In the genomic region with DNA sequence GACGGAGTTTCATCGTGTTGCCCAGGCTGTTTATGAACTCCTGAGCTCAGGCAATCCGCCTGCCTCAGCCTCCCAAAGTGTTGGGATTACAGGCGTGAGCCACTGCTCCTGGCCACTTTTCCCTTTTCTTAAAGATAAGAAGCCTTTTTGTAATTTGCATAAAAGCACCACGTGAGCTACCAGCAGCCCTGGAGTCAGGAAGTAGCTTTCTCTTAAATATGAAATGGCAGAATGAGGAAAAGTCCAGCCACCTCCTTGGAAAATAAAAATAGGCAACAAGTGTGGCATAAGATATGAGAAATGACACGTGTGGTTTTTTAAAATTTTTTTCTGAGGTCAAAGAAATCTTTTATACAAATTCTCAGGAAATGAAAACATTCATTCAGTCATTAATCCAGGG, we compare ENCODE assay signal across 33 cellular contexts.
"Had no signal": no experiment of that assay in that cellular context is flagged by ENCODE, and none has a peak within 500 bp of the region (broad histone marks: within the 10 kb centered on the region; RNA-seq: fewer than 3 reads in every experiment).

No MANE protein-coding gene starts in this region.

- H3K27me3 ChIP-seq: brain microvascular endothelial cell, dorsolateral prefrontal cortex, foreskin keratinocyte, gastrocnemius medialis, heart left ventricle had no signal

- H3K27ac Mint-ChIP-seq: activated B cell treated with CpG ODN at 0.5 μM for 24 hours; activated CD8-positive, alpha-beta T cell treated with anti-CD3 and anti-CD28 coated beads for 36 hours; activated naive CD8-positive, alpha-beta T cell; activated T-helper 17 cell treated with anti-CD3 and anti-CD28 coated beads, Interleukin-2, amount 50 U/mL, for 72 hours; dendritic cell treated with granulocyte-macrophage colony-stimulating factor and Interleukin-4, amounts not matched to agents 40 ng/mL and 50 ng/mL, for 4 days; T-helper 2 cell treated with Interferon-gamma antibody and Interleukin-4, amounts not matched to agents 5 μg/mL and 100 μg/mL, for 36 hours had no signal

- DNase-seq: activated B cell treated with CpG ODN at 0.5 μM for 24 hours; activated CD4-positive, alpha-beta T cell treated with anti-CD3 and anti-CD28 coated beads for 48 hours; activated CD4-positive, alpha-beta T cell treated with anti-CD3 and anti-CD28 coated beads, Interleukin-2, amount 50 U/mL, for 1 hour; activated CD4-positive, alpha-beta T cell treated with anti-CD3 and anti-CD28 coated beads, Interleukin-2, amount 50 U/mL, for 48 hours; activated CD8-positive, alpha-beta memory T cell treated with anti-CD3 and anti-CD28 coated beads for 24 hours; activated CD8-positive, alpha-beta T cell treated with anti-CD3 and anti-CD28 coated beads for 36 hours; activated effector memory CD4-positive, alpha-beta T cell treated with Interleukin-2 at 50 U/mL for 16 hours; activated gamma-delta T cell treated with Interleukin-2 at 50 U/mL for 16 hours; activated naive CD4-positive, alpha-beta T cell treated with anti-CD3 and anti-CD28 coated beads, Interleukin-2, amount 50 U/mL, for 16 hours; activated naive CD4-positive, alpha-beta T cell treated with Interleukin-2 at 50 U/mL for 16 hours; activated T-cell treated with anti-CD3 and anti-CD28 coated beads, Interleukin-2, amount 50 U/mL, for 4 hours; amniotic stem cell; anterior cingulate cortex; brain microvascular endothelial cell; dorsolateral prefrontal cortex; effector memory CD4-positive, alpha-beta T cell; endodermal cell; foreskin keratinocyte; gastrocnemius medialis; glutamatergic neuron; heart left ventricle; T-helper 1 cell; T-helper 17 cell; T1000; WERI-Rb-1 had no signal

- H3K4me1 Mint-ChIP-seq: central memory CD8-positive, alpha-beta T cell; T-helper 17 cell had no signal

- H3K9me3 ChIP-seq: gastrocnemius medialis, heart left ventricle had no signal

- ATAC-seq: activated CD4-positive, CD25-positive, alpha-beta regulatory T cell treated with anti-CD3 and anti-CD28 coated beads, Interleukin-2, amount 50 U/mL, for 24 hours; activated CD8-positive, alpha-beta T cell treated with anti-CD3 and anti-CD28 coated beads for 36 hours; activated T-cell treated with anti-CD3 and anti-CD28 coated beads, Interleukin-2, amount 50 U/mL, for 4 hours; activated T-helper 17 cell treated with anti-CD3 and anti-CD28 coated beads, Interleukin-2, amount 50 U/mL, for 72 hours; esophagus mucosa; foreskin keratinocyte; gastrocnemius medialis; heart left ventricle; T-helper 17 cell had no signal

- H3K4me3 Mint-ChIP-seq: activated B cell treated with CpG ODN at 0.5 μM for 24 hours; activated CD8-positive, alpha-beta T cell treated with anti-CD3 and anti-CD28 coated beads for 36 hours; activated naive CD8-positive, alpha-beta T cell; activated T-cell treated with anti-CD3 and anti-CD28 coated beads, Interleukin-2, amount 50 U/mL, for 4 hours; activated T-helper 17 cell treated with anti-CD3 and anti-CD28 coated beads, Interleukin-2, amount 50 U/mL, for 72 hours; central memory CD8-positive, alpha-beta T cell; dendritic cell treated with granulocyte-macrophage colony-stimulating factor and Interleukin-4, amounts not matched to agents 40 ng/mL and 50 ng/mL, for 4 days; endodermal cell; T-helper 17 cell; T-helper 2 cell treated with Interferon-gamma antibody and Interleukin-4, amounts not matched to agents 5 μg/mL and 100 μg/mL, for 36 hours had no signal

- H3K4me3 ChIP-seq: coronary artery, dorsolateral prefrontal cortex, gastrocnemius medialis, heart left ventricle had no signal

- H3K27ac ChIP-seq: brain microvascular endothelial cell, coronary artery, dorsolateral prefrontal cortex, foreskin keratinocyte, gastrocnemius medialis, heart left ventricle, WERI-Rb-1 had no signal

- H3K9me3 Mint-ChIP-seq: activated B cell treated with CpG ODN at 0.5 μM for 24 hours; activated CD8-positive, alpha-beta T cell treated with anti-CD3 and anti-CD28 coated beads for 36 hours; activated T-cell treated with anti-CD3 and anti-CD28 coated beads, Interleukin-2, amount 50 U/mL, for 4 hours; activated T-helper 17 cell treated with anti-CD3 and anti-CD28 coated beads, Interleukin-2, amount 50 U/mL, for 72 hours; central memory CD8-positive, alpha-beta T cell; dendritic cell treated with granulocyte-macrophage colony-stimulating factor and Interleukin-4, amounts not matched to agents 40 ng/mL and 50 ng/mL, for 4 days; T-helper 2 cell treated with Interferon-gamma antibody and Interleukin-4, amounts not matched to agents 5 μg/mL and 100 μg/mL, for 36 hours had no signal

- H3K36me3 ChIP-seq: brain microvascular endothelial cell, gastrocnemius medialis, heart left ventricle, WERI-Rb-1 had no signal

- H3K27me3 Mint-ChIP-seq: dendritic cell treated with granulocyte-macrophage colony-stimulating factor and Interleukin-4, amounts not matched to agents 40 ng/mL and 50 ng/mL, for 4 days had no signal
